Comparison of ENCODE assay signal across 18 cellular contexts in genomic region chr4:125511715-125512114, GRCh38.
A peak's percentile ranks its signal among the peaks of the same experiment; 100 is the strongest.
DNase-seq lines count a peak whose midpoint lies in the region; ATAC-seq, FAIRE-seq and TF ChIP-seq lines count a peak whose summit lies in the region.
"Had no signal": no experiment of that assay in that cellular context is flagged by ENCODE, and none has a peak within 500 bp of the region (broad histone marks: within the 10 kb centered on the region; RNA-seq: fewer than 3 reads in every experiment).

No MANE protein-coding gene starts in this region.

- H3K9me3 ChIP-seq in right lobe of liver (no peaks in the 10 kb centered on the region), HepG2 (ENCODE audit: low read length) (no peaks in the 10 kb centered on the region), PC-9 (ENCODE audit: insufficient read depth, low read depth) (no peaks in the 10 kb centered on the region), mesenchymal stem cell (ENCODE audit: control insufficient read depth, low read length) (peaks cover 5% of the 10 kb centered on the region)
- H3K9me3 ChIP-seq: Caco-2 had no signal

- no peaks in the 10 kb centered on the region for H3K79me1 ChIP-seq in mesenchymal stem cell (replicated peaks; ENCODE audit: low read length, poor library complexity, severe bottlenecking)

- H4K8ac ChIP-seq in mesenchymal stem cell (ENCODE audit: low read length) = no peak overlapping the region

- H3K18ac ChIP-seq in mesenchymal stem cell (ENCODE audit: low read depth in 1 of 2, low read length in 2 of 2) = peak overlapping the region in 1 of 2 experiments; percentile 21

- no peak overlapping the region for H4K91ac ChIP-seq in mesenchymal stem cell (ENCODE audit: low read length)

- BruUV-seq in HepG2 (replicated peaks; lab: Mats Ljungman, UMichigan) (no TSS peak), PC-9 (replicated peaks; lab: Mats Ljungman, UMichigan) (no TSS peak)

- H2BK12ac ChIP-seq in mesenchymal stem cell (ENCODE audit: low read length in 2 of 2) = no peak overlapping the region

- no peaks in the 10 kb centered on the region for H3K9me2 ChIP-seq in PC-9 (ENCODE audit: insufficient read depth)

- ATAC-seq in right lobe of liver (peak in 3 of 4 donors; percentile 56 to 93 (median 59)), HepG2 (no peak)
- ATAC-seq: GM12878 had no signal

- H3K23ac ChIP-seq in mesenchymal stem cell (ENCODE audit: low read length in 2 of 2) = no peak overlapping the region

- H3K9ac ChIP-seq in HepG2 (ENCODE audit: insufficient read depth, low read depth, low read length) (no peak overlapping the region), mesenchymal stem cell (ENCODE audit: low read length) (no peak overlapping the region)
- H3K9ac ChIP-seq: GM23248 had no signal

- no peak overlapping the region for H2BK5ac ChIP-seq in mesenchymal stem cell (ENCODE audit: low read depth, low read length, poor library complexity, severe bottlenecking)

- no peak overlapping the region for H2BK15ac ChIP-seq in mesenchymal stem cell (ENCODE audit: low read depth, poor library complexity, severe bottlenecking)

- WGBS in right lobe of liver (ENCODE audit: insufficient coverage, low coverage, low lambda C conversion rate, missing lambda C conversion rate) = 32% methylated on average over 3 of the region's 3 CpGs
- WGBS in HepG2 (ENCODE audit: low lambda C conversion rate) = 2% methylated on average over 3 of the region's 3 CpGs
- WGBS in mesenchymal stem cell = 92% methylated on average over 3 of the region's 3 CpGs

- CTCF ChIA-PET in HepG2 (lab: Yijun Ruan, JAX; ENCODE audit: low intra/inter-chr PET ratio, low total read pairs) (no interaction called here), PC-9 (lab: Charles Lee) (no interaction called here)

- no peaks in the 10 kb centered on the region for H3F3A ChIP-seq in PC-9 (ENCODE audit: insufficient read depth, low read depth)

- intact Hi-C loops in right lobe of liver (cut with DNase I) = no loop called here
- intact Hi-C loops in HepG2 (cut with micrococcal nuclease; ENCODE audit: unreplicated experiment) = no loop called here
- intact Hi-C loops in PC-9 (cut with micrococcal nuclease; ENCODE audit: unreplicated experiment) = loop anchor here (10.0 kb wide), 1 partner anchor 197 kb away; the partner anchor contains the start of gene FAT4

- TF ChIP-seq POLR2A in right lobe of liver (IDR thresholded peaks at IDR 0.05) (no peak), HepG2 (IDR thresholded peaks at IDR 0.05; ENCODE audit: insufficient read depth in 1 of 2, low read depth in 2 of 2, low read length in 2 of 2) (no peak)

- FAIRE-seq in HepG2 (lab: Jason Lieb, UNC) = no peak
- FAIRE-seq: G401.6, GM12878, GM19239, H1 had no signal

- no peak for TF ChIP-seq RAD21 in HepG2 (CRISPR knock-in tag; IDR thresholded peaks at IDR 0.05)

- H3K4me2 ChIP-seq in HepG2 (ENCODE audit: low read depth, low read length) = no peak overlapping the region
- H3K4me2 ChIP-seq in PC-9 = no peak overlapping the region
- no peak overlapping the region for H3K4me2 ChIP-seq in mesenchymal stem cell (ENCODE audit: low read length, poor library complexity, severe bottlenecking)

- TF ChIP-seq EP300 in HepG2 (IDR thresholded peaks at IDR 0.05; ENCODE audit: low read depth in 2 of 2, low read length in 2 of 2) (no peak), HepG2 (CRISPR knock-in tag; IDR thresholded peaks at IDR 0.05; ENCODE audit: borderline replicate concordance) (no peak)

- H3K14ac ChIP-seq in mesenchymal stem cell (ENCODE audit: low read length in 2 of 2) = no peak overlapping the region

- no peaks in the 10 kb centered on the region for H4K20me1 ChIP-seq in HepG2 (ENCODE audit: insufficient read depth, low read length)
- H4K20me1 ChIP-seq in PC-9 (ENCODE audit: insufficient read depth) = no peaks in the 10 kb centered on the region

- H3K4me1 ChIP-seq in right lobe of liver = no peaks in the 10 kb centered on the region
- no peaks in the 10 kb centered on the region for H3K4me1 ChIP-seq in HepG2 (ENCODE audit: insufficient read depth, low read length)
- no peaks in the 10 kb centered on the region for H3K4me1 ChIP-seq in PC-9 (replicated peaks; ENCODE audit: insufficient read depth)
- H3K4me1 ChIP-seq in mesenchymal stem cell (ENCODE audit: control insufficient read depth, insufficient read depth, low read depth, low read length) = no peaks in the 10 kb centered on the region
- H3K4me1 ChIP-seq: Caco-2 had no signal

- no peak overlapping the region for H3K4ac ChIP-seq in mesenchymal stem cell (ENCODE audit: low read depth in 1 of 2, low read length in 2 of 2)

- POLR2A ChIA-PET in HepG2 (lab: Yijun Ruan, JAX) (no interaction called here), PC-9 (lab: Charles Lee; ENCODE audit: unreplicated experiment) (no interaction called here)

- H2BK120ac ChIP-seq in mesenchymal stem cell (ENCODE audit: low read depth, low read length) = peak overlapping the region; percentile 5

- H3K27ac ChIP-seq in right lobe of liver (no peak overlapping the region), HepG2 (ENCODE audit: extremely low read length, insufficient read depth, low read length) (no peak overlapping the region), PC-9 (no peak overlapping the region), mesenchymal stem cell (ENCODE audit: low read length, poor library complexity, severe bottlenecking) (no peak overlapping the region)
- H3K27ac ChIP-seq: GM23248 had no signal

- no peak overlapping the region for H3K4me3 ChIP-seq in right lobe of liver
- H3K4me3 ChIP-seq in HepG2 (replicated peaks in 1 of 3; ENCODE audit: insufficient read depth in 1 of 3, low read depth in 2 of 3, low read length in 3 of 3) = no peak overlapping the region
- no peak overlapping the region for H3K4me3 ChIP-seq in PC-9
- no peak overlapping the region for H3K4me3 ChIP-seq in mesenchymal stem cell (ENCODE audit: insufficient read depth in 1 of 2, low read depth in 1 of 2, low read length in 2 of 2)
- H3K4me3 ChIP-seq: GM12878, GM23248 had no signal

- TF ChIP-seq CTCF in right lobe of liver (IDR thresholded peaks at IDR 0.05) (no peak), HepG2 (CRISPR knock-in tag; IDR thresholded peaks at IDR 0.05) (no peak), PC-9 (conservative IDR thresholded peaks at IDR 0.05) (no peak)

- H3K36me3 ChIP-seq in right lobe of liver (no peaks in the 10 kb centered on the region), HepG2 (replicated peaks in 1 of 2; ENCODE audit: control insufficient read depth in 1 of 2, insufficient read depth in 2 of 2, low read length in 2 of 2) (no peaks in the 10 kb centered on the region), PC-9 (ENCODE audit: low read depth) (no peaks in the 10 kb centered on the region), mesenchymal stem cell (ENCODE audit: control insufficient read depth in 1 of 2, insufficient read depth in 2 of 2, low read depth in 1 of 2, low read length in 2 of 2) (no peaks in the 10 kb centered on the region)

- H3K27me3 ChIP-seq in right lobe of liver (no peaks in the 10 kb centered on the region), HepG2 (ENCODE audit: control insufficient read depth in 1 of 2, insufficient read depth in 2 of 2, low read length in 2 of 2) (no peaks in the 10 kb centered on the region), PC-9 (ENCODE audit: insufficient read depth, low read depth) (no peaks in the 10 kb centered on the region), mesenchymal stem cell (ENCODE audit: control insufficient read depth in 1 of 2, insufficient read depth in 1 of 2, low read length in 2 of 2) (no peaks in the 10 kb centered on the region)

- in situ Hi-C loops in HepG2 (cut with HindIII; ENCODE audit: extremely low pct_ligation_motif_present, low pct_unique_long_range_greater_than_20kb) = no loop called here

- H2AFZ ChIP-seq in HepG2 (ENCODE audit: low read length) (no peak overlapping the region), PC-9 (0 out of 2 replicates have a peak overlapping the region, but pooled peaks have one; percentile 0), mesenchymal stem cell (ENCODE audit: low read depth, low read length) (no peak overlapping the region)
- H2AFZ ChIP-seq: GM23248 had no signal

- H2AK5ac ChIP-seq in mesenchymal stem cell (ENCODE audit: low read length, severe bottlenecking) = no peak overlapping the region

- DNase-seq in right lobe of liver (no peak), HepG2 (ENCODE audit: low spot score) (no peak), PC-9 (no peak), mesenchymal stem cell (no peak), NCI-H69 (lab: John Stamatoyannopoulos, UW) (no peak), OCI-M1 (lab: John Stamatoyannopoulos, UW) (no peak)
- DNase-seq: C1 segment of cervical spinal cord; Caco-2; CD4-positive, alpha-beta memory T cell; DMS153; DND-41; GM23248; H7; HCEC 1CT had no signal

- H3K79me2 ChIP-seq in HepG2 (ENCODE audit: insufficient read depth, low read length) = no peaks in the 10 kb centered on the region
- H3K79me2 ChIP-seq in PC-9 (ENCODE audit: low read depth) = no peaks in the 10 kb centered on the region

TF ChIP-seq in HepG2, 621 proteins besides CTCF, POLR2A, EP300 and RAD21 (continues in another document):
- TF ChIP-seq ZNF768 (CRISPR knock-in tag; IDR thresholded peaks at IDR 0.05) = no peak
- TF ChIP-seq ISX (CRISPR knock-in tag; conservative IDR thresholded peaks at IDR 0.05) = no peak
- TF ChIP-seq ZSCAN9 (CRISPR knock-in tag; IDR thresholded peaks at IDR 0.05; ENCODE audit: borderline replicate concordance) = no peak
- no peak for TF ChIP-seq HNRNPUL1 (IDR thresholded peaks at IDR 0.05; ENCODE audit: low read depth, low read length)
- no peak for TF ChIP-seq ZNF503 (CRISPR knock-in tag; IDR thresholded peaks at IDR 0.05)
- no peak for TF ChIP-seq ZNF331 (CRISPR knock-in tag; IDR thresholded peaks at IDR 0.05)
- TF ChIP-seq NFE2 (CRISPR knock-in tag; IDR thresholded peaks at IDR 0.05) = no peak
- no peak for TF ChIP-seq SCMH1 (CRISPR knock-in tag; IDR thresholded peaks at IDR 0.05; ENCODE audit: borderline replicate concordance)
- TF ChIP-seq NFIB (CRISPR knock-in tag; IDR thresholded peaks at IDR 0.05; ENCODE audit: borderline replicate concordance) = no peak
- no peak for TF ChIP-seq MATR3 (CRISPR knock-in tag; IDR thresholded peaks at IDR 0.05)
